In the genomic region with DNA sequence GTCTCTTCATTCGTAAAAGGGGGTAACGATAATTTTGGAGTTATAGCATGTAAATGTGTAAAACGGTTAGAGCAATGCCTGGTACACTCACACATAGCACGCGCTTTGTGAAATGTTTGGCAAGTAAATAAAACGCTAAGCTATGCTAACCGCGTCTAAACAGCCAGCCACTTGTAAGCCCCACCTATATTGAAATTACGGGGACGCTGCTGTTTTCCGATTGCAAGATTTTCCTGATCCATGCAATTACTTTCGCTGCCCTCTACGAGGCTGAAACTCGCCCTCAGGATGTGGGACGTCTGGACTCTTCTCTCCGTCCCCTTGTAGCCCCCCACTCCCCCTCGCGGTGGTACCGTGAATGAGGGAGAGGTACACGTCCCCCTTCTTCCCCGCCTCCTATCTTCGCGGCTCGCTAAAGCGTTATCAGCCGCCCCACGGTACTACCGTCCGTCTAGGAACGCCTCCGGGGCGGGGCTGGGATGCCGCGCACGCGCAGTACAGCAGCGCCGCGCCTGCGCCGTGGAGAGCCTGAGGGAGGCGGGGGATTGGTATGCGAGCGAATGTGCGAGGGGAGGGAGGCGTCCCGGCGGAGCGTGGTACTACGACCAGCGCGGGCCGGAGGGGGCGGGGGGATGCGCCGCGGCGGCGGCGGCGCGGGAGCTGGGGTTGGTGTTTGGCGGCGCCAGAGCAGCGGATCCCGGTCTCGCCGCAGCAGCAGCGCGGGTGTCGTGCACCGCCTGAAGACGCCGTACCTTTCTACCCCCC, we compare ENCODE assay signal across 8 cellular contexts. TPM values are rescaled to one million over a fixed set of nuclear protein-coding genes. Genes with fewer than 3 reads are reported as not detected.
DNase-seq lines count a peak whose midpoint lies in the region; ATAC-seq and TF ChIP-seq lines count a peak whose summit lies in the region.

A gene (plus strand): TSS at position 685 of the 765 bp plus-strand sequence.

- TF ChIP-seq CTCF in RWPE2 (IDR thresholded peaks at IDR 0.05; ENCODE audit: poor library complexity, severe bottlenecking) (peak; percentile 37), fibroblast of mammary gland (conservative IDR thresholded peaks at IDR 0.05; ENCODE audit: control insufficient read depth, insufficient read depth, low read depth, low read length) (peak; percentile 26), natural killer cell (IDR thresholded peaks at IDR 0.05) (peak; percentile 10)

- H3K27ac Mint-ChIP-seq in activated T-helper 2 cell treated with anti-CD3 and anti-CD28 coated beads, Interferon-gamma antibody, Interleukin-2, Interleukin-4, amounts not matched to agents 10 μg/mL and 5 μg/mL and 100 μg/mL, durations not matched to agents 14 hours and 24 hours and 36 hours, result peak within 1 kb of the TSS; percentile 95
- peak within 1 kb of the TSS; percentile 95 to 98 for H3K27ac Mint-ChIP-seq in natural killer cell

- intact Hi-C loops in activated T-helper 2 cell treated with anti-CD3 and anti-CD28 coated beads, Interferon-gamma antibody, Interleukin-2, Interleukin-4, amounts not matched to agents 10 μg/mL and 5 μg/mL and 100 μg/mL, durations not matched to agents 14 hours and 24 hours and 36 hours (cut with micrococcal nuclease), result loop anchor here (1.0 to 10.0 kb wide), 7 partner anchors 13 to 946 kb away; a partner anchor contains a TSS
- intact Hi-C loops in natural killer cell (cut with micrococcal nuclease), result loop anchor here (1.0 to 5.0 kb wide), 5 partner anchors 24 to 540 kb away; a partner anchor contains a TSS

- ATAC-seq in RWPE2 (ENCODE audit: low read depth) (peak; percentile 66), natural killer cell (peak; percentile 65 to 86 (median 72))

- H3K36me3 Mint-ChIP-seq in activated T-helper 2 cell treated with anti-CD3 and anti-CD28 coated beads, Interferon-gamma antibody, Interleukin-2, Interleukin-4, amounts not matched to agents 10 μg/mL and 5 μg/mL and 100 μg/mL, durations not matched to agents 14 hours and 24 hours and 36 hours (ENCODE audit: low read depth), result peaks cover 7% of the 10 kb centered on the region
- no peaks in the 10 kb centered on the region for H3K36me3 Mint-ChIP-seq in natural killer cell

- H3K36me3 ChIP-seq in RWPE2 (ENCODE audit: low read depth), result no peaks in the 10 kb centered on the region

- H3K4me1 Mint-ChIP-seq in activated T-helper 2 cell treated with anti-CD3 and anti-CD28 coated beads, Interferon-gamma antibody, Interleukin-2, Interleukin-4, amounts not matched to agents 10 μg/mL and 5 μg/mL and 100 μg/mL, durations not matched to agents 14 hours and 24 hours and 36 hours (ENCODE audit: low read depth), result peaks cover 52% of the 10 kb centered on the region
- peaks cover 69 to 71% of the 10 kb centered on the region in 2 donors for H3K4me1 Mint-ChIP-seq in natural killer cell

- DNase-seq in ELR (ENCODE audit: low read depth), result peak; percentile 94
- DNase-seq in H4 (ENCODE audit: low spot score), result peak; percentile 97
- DNase-seq in LoVo (ENCODE audit: low spot score), result peak; percentile 97
- peak; percentile 94 for DNase-seq in RWPE2 (ENCODE audit: low spot score)
- peak; percentile 99 for DNase-seq in activated T-helper 2 cell treated with anti-CD3 and anti-CD28 coated beads, Interferon-gamma antibody, Interleukin-2, Interleukin-4, amounts not matched to agents 10 μg/mL and 5 μg/mL and 100 μg/mL, durations not matched to agents 14 hours and 24 hours and 36 hours (ENCODE audit: low spot score)
- DNase-seq in fibroblast of mammary gland (ENCODE audit: low read depth), result peak; percentile 94
- DNase-seq in natural killer cell, result peak; percentile 99
- DNase-seq in stimulated activated naive CD4-positive, alpha-beta T cell treated with Interleukin-2 at 50 U/mL for 16 hours (lab: John Stamatoyannopoulos, UW), result peak; percentile 93

- peaks cover 4% of the 10 kb centered on the region for H3K27me3 Mint-ChIP-seq in activated T-helper 2 cell treated with anti-CD3 and anti-CD28 coated beads, Interferon-gamma antibody, Interleukin-2, Interleukin-4, amounts not matched to agents 10 μg/mL and 5 μg/mL and 100 μg/mL, durations not matched to agents 14 hours and 24 hours and 36 hours (ENCODE audit: low read depth)
- H3K27me3 Mint-ChIP-seq in natural killer cell (ENCODE audit: low read depth in 2 of 2), result no peaks in the 10 kb centered on the region

- H3K27ac ChIP-seq in RWPE2 (ENCODE audit: poor library complexity, severe bottlenecking), result peak within 1 kb of the TSS; percentile 80

- H3K9me3 ChIP-seq in RWPE2 (ENCODE audit: severe bottlenecking), result no peaks in the 10 kb centered on the region

- H3K4me3 ChIP-seq in RWPE2 (ENCODE audit: severe bottlenecking) (peak within 1 kb of the TSS; percentile 73), fibroblast of mammary gland (ENCODE audit: control insufficient read depth, low read depth, low read length) (peak within 1 kb of the TSS; percentile 89)

- H3K4me3 Mint-ChIP-seq in activated T-helper 2 cell treated with anti-CD3 and anti-CD28 coated beads, Interferon-gamma antibody, Interleukin-2, Interleukin-4, amounts not matched to agents 10 μg/mL and 5 μg/mL and 100 μg/mL, durations not matched to agents 14 hours and 24 hours and 36 hours (ENCODE audit: low read depth), result peak within 1 kb of the TSS; percentile 93
- H3K4me3 Mint-ChIP-seq in natural killer cell, result peak within 1 kb of the TSS; percentile 100

- no peaks in the 10 kb centered on the region for H3K9me3 Mint-ChIP-seq in activated T-helper 2 cell treated with anti-CD3 and anti-CD28 coated beads, Interferon-gamma antibody, Interleukin-2, Interleukin-4, amounts not matched to agents 10 μg/mL and 5 μg/mL and 100 μg/mL, durations not matched to agents 14 hours and 24 hours and 36 hours
- no peaks in the 10 kb centered on the region for H3K9me3 Mint-ChIP-seq in natural killer cell

- no peaks in the 10 kb centered on the region for H3K27me3 ChIP-seq in RWPE2 (ENCODE audit: insufficient read depth, poor library complexity, severe bottlenecking)

- peaks cover 26% of the 10 kb centered on the region for H3K4me1 ChIP-seq in RWPE2 (ENCODE audit: insufficient read depth, poor library complexity, severe bottlenecking)

RNA-seq across cellular contexts. Expression of the gene that starts here (rescaled TPM):
- total RNA-seq in H4 (2014; rRNA removed; shearing (Covaris generic)), result 34.2 and 44.4 TPM in 2 replicates
- total RNA-seq in activated T-helper 2 cell treated with anti-CD3 and anti-CD28 coated beads, Interferon-gamma antibody, Interleukin-2, Interleukin-4, amounts not matched to agents 10 μg/mL and 5 μg/mL and 100 μg/mL, durations not matched to agents 14 hours and 24 hours and 36 hours, result 35.5 and 37.1 TPM in 2 replicates
- 100 to 1,000 TPM in 2 of 3 donors, 10 to 100 TPM in 1; 98.3 to 104 (median 100) TPM for total RNA-seq in natural killer cell

Comparison
In these comparisons a context has a peak if more than half of its experiments do, and no peak if none do; other contexts are left out.
1. Peak in every context shown above with its lines: DNase-seq, ATAC-seq, H3K4me3 ChIP-seq and H3K27ac ChIP-seq.